Comparison of ENCODE assay signal across 16 cellular contexts in genomic region chr11:69148806-69149205, GRCh38. TPM values are rescaled to one million over a fixed set of nuclear protein-coding genes. Genes with fewer than 3 reads are reported as not detected.
A peak's percentile ranks its signal among the peaks of the same experiment; 100 is the strongest.
DNase-seq lines count a peak whose midpoint lies in the region; ATAC-seq and TF ChIP-seq lines count a peak whose summit lies in the region.
"Had no signal": no experiment of that assay in that cellular context is flagged by ENCODE, and none has a peak within 500 bp of the region (broad histone marks: within the 10 kb centered on the region; RNA-seq: fewer than 3 reads in every experiment).

No MANE protein-coding gene starts in this region.

- H3K27ac ChIP-seq in BLaER1 (no peak overlapping the region), spleen (no peak overlapping the region)

- peaks cover 25% of the 10 kb centered on the region for H3K9me3 Mint-ChIP-seq in chondrocyte (ENCODE audit: low read depth)
- peaks cover 7% of the 10 kb centered on the region for H3K9me3 Mint-ChIP-seq in activated CD8-positive, alpha-beta memory T cell treated with anti-CD3 and anti-CD28 coated beads, Interleukin-2, amount 10 ng/mL, durations not matched to agents 7 days and 5 days (ENCODE audit: low read depth)

- H3K36me3 ChIP-seq in BLaER1 (peaks cover 5% of the 10 kb centered on the region; the same call in 1 of the 2 replicates), spleen (peaks cover 0 to 4% (median 0%) of the 10 kb centered on the region in 6 donors)

- peak overlapping the region; percentile 65 for H3K4me2 ChIP-seq in BLaER1

- no peak for ATAC-seq in HG03469 (IDR thresholded peaks at IDR 0.05; ENCODE audit: unreplicated experiment)
- no peak for ATAC-seq in activated CD8-positive, alpha-beta memory T cell treated with anti-CD3 and anti-CD28 coated beads, Interleukin-2, amount 10 ng/mL, durations not matched to agents 7 days and 5 days
- ATAC-seq: CD8-positive, alpha-beta T cell; HepG2 had no signal

- no peak overlapping the region for H3K4me3 Mint-ChIP-seq in chondrocyte (ENCODE audit: unreplicated experiment)
- H3K4me3 Mint-ChIP-seq in activated CD8-positive, alpha-beta memory T cell treated with anti-CD3 and anti-CD28 coated beads, Interleukin-2, amount 10 ng/mL, durations not matched to agents 7 days and 5 days, result no peak overlapping the region
- H3K4me3 Mint-ChIP-seq: B cell; CD14-positive monocyte; CD8-positive, alpha-beta T cell had no signal

- 82 to 88% (median 86%) methylated on average over 9 of the region's 9 CpGs for WGBS in spleen, 5 donors

- H3K27me3 ChIP-seq in BLaER1 (no peaks in the 10 kb centered on the region), spleen (replicated peaks in 1 of 7) (no peaks in the 10 kb centered on the region)

- H4K20me1 ChIP-seq in BLaER1, result no peaks in the 10 kb centered on the region; the same call in 1 of the 2 replicates

- no peak overlapping the region for H3K4me3 ChIP-seq in BLaER1
- no peak overlapping the region for H3K4me3 ChIP-seq in spleen

- H3K27ac Mint-ChIP-seq in chondrocyte (ENCODE audit: unreplicated experiment), result peak overlapping the region; percentile 28
- H3K27ac Mint-ChIP-seq in activated CD8-positive, alpha-beta memory T cell treated with anti-CD3 and anti-CD28 coated beads, Interleukin-2, amount 10 ng/mL, durations not matched to agents 7 days and 5 days, result no peak overlapping the region
- H3K27ac Mint-ChIP-seq: B cell; CD8-positive, alpha-beta T cell had no signal

- TF ChIP-seq POLR2A in spleen (IDR thresholded peaks at IDR 0.05), result no peak

- TF ChIP-seq CTCF in chondrocyte (IDR thresholded peaks at IDR 0.05) (no peak), spleen (IDR thresholded peaks at IDR 0.05 in 8 of 11, conservative IDR thresholded peaks at IDR 0.05 in 3 of 11) (no peak)

- CTCF ChIA-PET in activated CD8-positive, alpha-beta memory T cell treated with anti-CD3 and anti-CD28 coated beads, Interleukin-2, amount 10 ng/mL, durations not matched to agents 7 days and 5 days (lab: Charles Lee), result interaction anchor here (1.4 kb wide), 1 partner anchor 18 kb away, joined by 4 read pairs; no protein-coding TSS in a partner anchor

- peaks cover 2% of the 10 kb centered on the region for H3K27me3 Mint-ChIP-seq in chondrocyte (ENCODE audit: low read depth)
- H3K27me3 Mint-ChIP-seq in activated CD8-positive, alpha-beta memory T cell treated with anti-CD3 and anti-CD28 coated beads, Interleukin-2, amount 10 ng/mL, durations not matched to agents 7 days and 5 days, result peaks cover 10% of the 10 kb centered on the region

- H3K4me1 Mint-ChIP-seq in chondrocyte (ENCODE audit: low read depth), result peaks cover 17% of the 10 kb centered on the region
- H3K4me1 Mint-ChIP-seq in activated CD8-positive, alpha-beta memory T cell treated with anti-CD3 and anti-CD28 coated beads, Interleukin-2, amount 10 ng/mL, durations not matched to agents 7 days and 5 days, result peaks cover 2% of the 10 kb centered on the region
- H3K4me1 Mint-ChIP-seq: B cell, CD14-positive monocyte had no signal

- no peak overlapping the region for H3K9ac ChIP-seq in BLaER1

- H3K4me1 ChIP-seq in BLaER1 (peaks cover 21% of the 10 kb centered on the region), spleen (no peaks in the 10 kb centered on the region)

- H3K36me3 Mint-ChIP-seq in chondrocyte (ENCODE audit: low read depth), result peaks cover 9% of the 10 kb centered on the region
- no peaks in the 10 kb centered on the region for H3K36me3 Mint-ChIP-seq in activated CD8-positive, alpha-beta memory T cell treated with anti-CD3 and anti-CD28 coated beads, Interleukin-2, amount 10 ng/mL, durations not matched to agents 7 days and 5 days
- H3K36me3 Mint-ChIP-seq: CD14-positive monocyte had no signal

- DNase-seq in GDM1 (lab: John Stamatoyannopoulos, UW), result peak; percentile 80
- DNase-seq in chondrocyte (ENCODE audit: low spot score), result no peak
- DNase-seq in spleen, result peak; percentile 24
- no peak for DNase-seq in GOT3 (lab: John Stamatoyannopoulos, UW)
- DNase-seq in activated CD8-positive, alpha-beta memory T cell treated with anti-CD3 and anti-CD28 coated beads, Interleukin-2, amount 10 ng/mL, durations not matched to agents 7 days and 5 days, result no peak
- DNase-seq: CD8-positive, alpha-beta T cell; COR-L47; DMS153; DMS79 treated with DMSO at 0.1 percent for 48 hours; EL; H7 had no signal

- H3K9me3 ChIP-seq in BLaER1, result peaks cover 62% of the 10 kb centered on the region
- peaks cover 0 to 49% (median 26%) of the 10 kb centered on the region in 8 donors for H3K9me3 ChIP-seq in spleen

- intact Hi-C loops in spleen (cut with DNase I; ENCODE audit: low total_unique reads), result no loop called here

RNA-seq across cellular contexts. Expression of gene SMIM38, which starts 6.9 kb away (rescaled TPM):
- 0.12 to 0.60 TPM (median 0.41 TPM) in 3 replicates for total RNA-seq in chondrocyte
- total RNA-seq in spleen, result 1 to 10 TPM in 4 of 7 donors, under 1 TPM in 3; 0.44 to 2.0 (median 1.1) TPM
- under 1 TPM; 0.02 to 0.29 (median 0.05) TPM for polyA plus RNA-seq in spleen
- under 1 TPM; 0.26 to 0.56 TPM for total RNA-seq in activated CD8-positive, alpha-beta memory T cell treated with anti-CD3 and anti-CD28 coated beads, Interleukin-2, amount 10 ng/mL, durations not matched to agents 7 days and 5 days
- total RNA-seq: CD8-positive, alpha-beta T cell had no signal
- polyA plus RNA-seq: CD14-positive monocyte had no signal

Comparison
In these comparisons a context has a peak if more than half of its experiments do, and no peak if none do; other contexts are left out.
1. DNase-seq: peak in GDM1 (single experiment) and spleen (single experiment); none in chondrocyte (single experiment), GOT3 (single experiment) and activated CD8-positive, alpha-beta memory T cell treated with anti-CD3 and anti-CD28 coated beads, Interleukin-2, amount 10 ng/mL, durations not matched to agents 7 days and 5 days (single experiment).